Comparison of ENCODE assay signal across 15 cellular contexts in the genomic region with DNA sequence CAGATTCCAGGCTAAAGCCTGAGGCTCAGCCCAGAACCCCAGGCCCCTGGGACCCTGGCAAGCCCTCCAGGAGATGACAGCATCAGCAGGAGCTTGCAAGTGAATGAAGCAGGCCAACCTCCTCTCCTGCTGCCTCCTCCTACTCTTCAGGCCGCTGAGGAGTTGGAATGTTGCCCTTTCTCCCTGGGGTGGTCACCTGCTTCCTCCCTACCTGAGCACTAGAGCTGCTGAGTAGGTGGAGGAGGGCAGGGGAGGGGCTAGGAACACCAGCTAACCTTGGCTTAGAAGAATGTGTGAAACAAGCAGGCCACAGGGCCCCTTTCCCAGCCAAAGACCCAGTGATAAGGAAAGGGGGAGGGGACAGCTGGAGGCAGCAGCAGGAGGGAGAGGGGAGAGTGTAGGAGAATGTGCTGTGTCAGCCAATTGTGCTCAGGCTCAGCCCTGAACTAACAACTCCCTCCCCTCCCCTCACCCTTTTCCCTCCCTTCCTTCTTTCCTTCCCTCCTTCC. TPM values are rescaled to one million over a fixed set of nuclear protein-coding genes. Genes with fewer than 3 reads are reported as not detected.
DNase-seq lines count a peak whose midpoint lies in the region; ATAC-seq and TF ChIP-seq lines count a peak whose summit lies in the region.
"Had no signal": no experiment of that assay in that cellular context is flagged by ENCODE, and none has a peak within 500 bp of the region (broad histone marks: within the 10 kb centered on the region; RNA-seq: fewer than 3 reads in every experiment).

No MANE protein-coding gene starts in this region.

- no peak overlapping the region for H3K27ac ChIP-seq in colonic mucosa

- H3K9me3 Mint-ChIP-seq in glutamatergic neuron (ENCODE audit: unreplicated experiment), result peaks cover 1% of the 10 kb centered on the region
- H3K9me3 Mint-ChIP-seq in nephron, result no peaks in the 10 kb centered on the region
- H3K9me3 Mint-ChIP-seq: activated T-helper 1 cell treated with anti-CD3 and anti-CD28 coated beads, Interleukin-12 subunit alpha, Interleukin-12 subunit beta, Interleukin-2, Interleukin-4 antibody, amounts not matched to agents 30 ng/mL and 10 ng/mL and 1 ng/mL, durations not matched to agents 14 hours and 24 hours and 36 hours; HFFc6 had no signal

- TF ChIP-seq CTCF in BE2C (IDR thresholded peaks at IDR 0.05; ENCODE audit: low read depth, low read length), result no peak
- no peak for TF ChIP-seq CTCF in glutamatergic neuron (IDR thresholded peaks at IDR 0.05; ENCODE audit: partially characterized antibody, unreplicated experiment)
- no peak for TF ChIP-seq CTCF in nephron (IDR thresholded peaks at IDR 0.05; ENCODE audit: unreplicated experiment in 3 of 3)
- no peak for TF ChIP-seq CTCF in colonic mucosa (IDR thresholded peaks at IDR 0.05)

- no peaks in the 10 kb centered on the region for H3K27me3 ChIP-seq in BE2C
- H3K27me3 ChIP-seq in colonic mucosa, result no peaks in the 10 kb centered on the region

- H3K4me1 ChIP-seq in BE2C (peaks cover 12% of the 10 kb centered on the region), colonic mucosa (no peaks in the 10 kb centered on the region)
- H3K4me1 ChIP-seq: breast epithelium had no signal

- H3K9ac ChIP-seq in colonic mucosa (ENCODE audit: low read depth in 2 of 2, low read length in 2 of 2), result no peak overlapping the region

- H3K27ac Mint-ChIP-seq in glutamatergic neuron (ENCODE audit: unreplicated experiment), result no peak overlapping the region
- peak overlapping the region; percentile 96 to 98 (median 98) for H3K27ac Mint-ChIP-seq in nephron
- H3K27ac Mint-ChIP-seq: activated T-helper 1 cell treated with anti-CD3 and anti-CD28 coated beads, Interleukin-12 subunit alpha, Interleukin-12 subunit beta, Interleukin-2, Interleukin-4 antibody, amounts not matched to agents 30 ng/mL and 10 ng/mL and 1 ng/mL, durations not matched to agents 14 hours and 24 hours and 36 hours; HFFc6 had no signal

- H3K4me3 ChIP-seq in BE2C (ENCODE audit: low read depth, low read length) (no peak overlapping the region), colonic mucosa (no peak overlapping the region)
- H3K4me3 ChIP-seq: breast epithelium had no signal

- ATAC-seq in GM21526 (IDR thresholded peaks at IDR 0.05; ENCODE audit: low FRiP score, unreplicated experiment) (no peak), GM18511 (IDR thresholded peaks at IDR 0.05; ENCODE audit: unreplicated experiment) (no peak)

- H3K27me3 Mint-ChIP-seq in glutamatergic neuron (ENCODE audit: unreplicated experiment) (peaks cover 7% of the 10 kb centered on the region), nephron (ENCODE audit: low read depth) (peaks cover 3% of the 10 kb centered on the region)

- intact Hi-C loops in colonic mucosa (cut with DNase I), result no loop called here

- H3K4me3 Mint-ChIP-seq in glutamatergic neuron (ENCODE audit: unreplicated experiment) (no peak overlapping the region), nephron (peak overlapping the region; percentile 11 to 24 (median 12))
- H3K4me3 Mint-ChIP-seq: activated T-helper 1 cell treated with anti-CD3 and anti-CD28 coated beads, Interleukin-12 subunit alpha, Interleukin-12 subunit beta, Interleukin-2, Interleukin-4 antibody, amounts not matched to agents 30 ng/mL and 10 ng/mL and 1 ng/mL, durations not matched to agents 14 hours and 24 hours and 36 hours; HFFc6 had no signal

- peak; percentile 38 for DNase-seq in BE2C
- peak; percentile 13 for DNase-seq in NCI-H2227 (lab: John Stamatoyannopoulos, UW; ENCODE audit: unreplicated experiment)
- peak; percentile 26 for DNase-seq in glutamatergic neuron
- no peak for DNase-seq in GM19238 (ENCODE audit: insufficient read length, low spot score)
- DNase-seq in colonic mucosa, result no peak
- DNase-seq: AML-193; HFFc6; NCI-H2107; stimulated activated CD4-positive, alpha-beta T cell treated with anti-CD3 and anti-CD28 coated beads, Interleukin-1b, Interleukin-23, amount 100 ng/mL, for 48 hours; T-helper 1 cell had no signal

- H3K36me3 ChIP-seq in BE2C, result no peaks in the 10 kb centered on the region
- H3K36me3 ChIP-seq in colonic mucosa, result no peaks in the 10 kb centered on the region
- H3K36me3 ChIP-seq: breast epithelium had no signal

- peaks cover 5% of the 10 kb centered on the region for H3K4me1 Mint-ChIP-seq in glutamatergic neuron (ENCODE audit: low read depth, unreplicated experiment)
- peaks cover 71% of the 10 kb centered on the region for H3K4me1 Mint-ChIP-seq in nephron

- H3K9me3 ChIP-seq in BE2C (no peaks in the 10 kb centered on the region), colonic mucosa (no peaks in the 10 kb centered on the region)
- H3K9me3 ChIP-seq: breast epithelium had no signal

- peaks cover 3% of the 10 kb centered on the region for H3K36me3 Mint-ChIP-seq in glutamatergic neuron (ENCODE audit: unreplicated experiment)
- H3K36me3 Mint-ChIP-seq in nephron (ENCODE audit: low read depth), result no peaks in the 10 kb centered on the region

RNA-seq across cellular contexts. Expression of a gene that starts 58.0 kb away (rescaled TPM):
- 74.6 TPM for polyA plus RNA-seq in BE2C (2012; ENCODE audit: insufficient read depth, insufficient read length, low read depth)
- total RNA-seq in glutamatergic neuron (ENCODE audit: unreplicated experiment), result 54.9 TPM
- total RNA-seq in colonic mucosa, result 1 to 10 TPM; 9.3 to 9.8 TPM

Comparison
In these comparisons a context has a peak if more than half of its experiments do, and no peak if none do; other contexts are left out.
1. DNase-seq: peak in BE2C (single experiment), NCI-H2227 (single experiment) and glutamatergic neuron (single experiment); none in GM19238 (single experiment) and colonic mucosa (single experiment).